In the genomic region with DNA sequence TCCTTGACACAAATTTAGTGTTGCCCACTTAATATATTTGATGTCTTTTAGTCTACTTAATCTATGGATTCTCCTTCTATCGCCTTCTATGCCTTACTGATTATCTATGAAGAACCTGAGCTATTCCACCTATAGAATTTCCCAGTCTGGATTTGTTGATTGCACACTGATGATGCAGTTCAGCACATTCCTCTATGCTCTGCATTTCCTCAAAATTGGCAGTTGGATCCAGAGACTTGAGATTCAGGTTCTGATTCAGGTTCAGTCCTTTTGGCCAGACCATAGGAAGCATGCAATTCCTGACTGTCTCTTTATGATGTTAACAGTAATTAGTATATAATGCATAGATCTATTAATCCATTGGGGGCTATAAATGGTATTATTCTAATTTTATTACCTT, we compare ENCODE assay signal across 21 cellular contexts. TPM values are rescaled to one million over a fixed set of nuclear protein-coding genes. Genes with fewer than 3 reads are reported as not detected.
DNase-seq lines count a peak whose midpoint lies in the region; ATAC-seq and TF ChIP-seq lines count a peak whose summit lies in the region.
"Had no signal": no experiment of that assay in that cellular context is flagged by ENCODE, and none has a peak within 500 bp of the region (broad histone marks: within the 10 kb centered on the region; RNA-seq: fewer than 3 reads in every experiment).

No MANE protein-coding gene starts in this region.

- H2AFZ ChIP-seq in IMR-90 (replicated peaks; ENCODE audit: low read length, poor library complexity), result no peak overlapping the region
- H2AFZ ChIP-seq: GM23248 had no signal

- no peak overlapping the region for H4K8ac ChIP-seq in IMR-90 (ENCODE audit: low read depth in 2 of 2, low read length in 2 of 2)

- no peak overlapping the region for H3K9ac ChIP-seq in IMR-90 (ENCODE audit: low read depth, low read length)
- H3K9ac ChIP-seq: BLaER1, GM23248 had no signal

- no peak overlapping the region for H4K5ac ChIP-seq in IMR-90 (ENCODE audit: low read depth, low read length)

- no peak overlapping the region for H2AK9ac ChIP-seq in IMR-90 (replicated peaks; ENCODE audit: low read depth, low read length, poor library complexity)

- dilution Hi-C loops in IMR-90 (cut with HindIII; ENCODE audit: low sequenced_read_pairs, unreplicated experiment), result no loop called here

- TF ChIP-seq CTCF in IMR-90 (conservative IDR thresholded peaks at IDR 0.05; ENCODE audit: low read depth, low read length) (no peak), fibroblast of pulmonary artery (IDR thresholded peaks at IDR 0.05; ENCODE audit: low read length, missing control alignments) (no peak), type B pancreatic cell (conservative IDR thresholded peaks at IDR 0.05) (no peak)

- H4K91ac ChIP-seq in IMR-90 (ENCODE audit: insufficient read depth, low read depth, low read length), result no peak overlapping the region

- CTCF ChIA-PET in IMR-90 (lab: Yijun Ruan, JAX), result no interaction called here

- H4K20me1 ChIP-seq in IMR-90 (ENCODE audit: insufficient read depth, low read length), result no peaks in the 10 kb centered on the region; the same call in 1 of the 2 replicates

- no peaks in the 10 kb centered on the region for H3K27me3 ChIP-seq in IMR-90 (ENCODE audit: control insufficient read depth, insufficient read depth, low read length)
- H3K27me3 ChIP-seq: BLaER1 had no signal

- TF ChIP-seq RAD21 in IMR-90 (IDR thresholded peaks at IDR 0.05; ENCODE audit: low read length), result no peak

- no peak overlapping the region for H3K56ac ChIP-seq in IMR-90 (ENCODE audit: extremely low read depth, insufficient read depth, low read length)

- H3K27ac Mint-ChIP-seq in activated T-helper 17 cell treated with anti-CD3 and anti-CD28 coated beads, Interleukin-2, amount 50 U/mL, for 72 hours, result peak overlapping the region; percentile 7
- peak overlapping the region; percentile 9 for H3K27ac Mint-ChIP-seq in type B pancreatic cell
- H3K27ac Mint-ChIP-seq: B cell; CD4-positive, CD25-positive, alpha-beta regulatory T cell; CD8-positive, alpha-beta T cell had no signal

- H3K9me1 ChIP-seq in IMR-90 (ENCODE audit: insufficient read depth, low read length), result peaks cover 5% of the 10 kb centered on the region; the same call in 1 of the 2 replicates

- H2AK5ac ChIP-seq in IMR-90 (ENCODE audit: low read depth, low read length), result no peak overlapping the region

- WGBS in IMR-90 (ENCODE audit: extremely low coverage in 2 of 2, insufficient read length in 1 of 2), 2 experiments, result no CpG with 5 or more reads among the region's 1 CpG

- no peak overlapping the region for H3K27ac ChIP-seq in IMR-90 (ENCODE audit: insufficient read depth, low read length)
- H3K27ac ChIP-seq: 22Rv1, BLaER1, C4-2B, GM23248 had no signal

- DNase-seq in IMR-90, result no peak
- peak; percentile 43 for DNase-seq in fibroblast of pulmonary artery (ENCODE audit: low read depth)
- no peak for DNase-seq in type B pancreatic cell (ENCODE audit: extremely low spot score, unreplicated experiment)
- DNase-seq in activated CD8-positive, alpha-beta memory T cell treated with anti-CD3 and anti-CD28 coated beads, Interleukin-2, amount 50 U/mL, for 48 hours, result no peak
- DNase-seq: CD4-positive, CD25-positive, alpha-beta regulatory T cell; CD8-positive, alpha-beta T cell; DMS 273 treated with DMSO at 0.1 percent for 48 hours; DMS79; EL; GDM1; GM23248; H7; HCEC 1CT had no signal

- peaks cover 14% of the 10 kb centered on the region for H3K4me1 ChIP-seq in IMR-90 (ENCODE audit: control insufficient read depth, insufficient read depth, low read length)

- H3K9me3 ChIP-seq in IMR-90 (ENCODE audit: control insufficient read depth, insufficient read depth, low read length), result no peaks in the 10 kb centered on the region
- H3K9me3 ChIP-seq: BLaER1 had no signal

- no peaks in the 10 kb centered on the region for H3K36me3 Mint-ChIP-seq in activated T-helper 17 cell treated with anti-CD3 and anti-CD28 coated beads, Interleukin-2, amount 50 U/mL, for 72 hours (ENCODE audit: low read depth)
- peaks cover 19% of the 10 kb centered on the region for H3K36me3 Mint-ChIP-seq in type B pancreatic cell

- H3K4me3 ChIP-seq in IMR-90 (ENCODE audit: insufficient read depth, low read depth, low read length) (no peak overlapping the region), fibroblast of pulmonary artery (replicated peaks; ENCODE audit: low read depth, low read length) (no peak overlapping the region)
- H3K4me3 ChIP-seq: BLaER1, GM12878, GM23248 had no signal

- no peaks in the 10 kb centered on the region for H3K36me3 ChIP-seq in IMR-90 (ENCODE audit: control insufficient read depth, insufficient read depth, low read length)

- no peak overlapping the region for H3K4me3 Mint-ChIP-seq in activated T-helper 17 cell treated with anti-CD3 and anti-CD28 coated beads, Interleukin-2, amount 50 U/mL, for 72 hours
- no peak overlapping the region for H3K4me3 Mint-ChIP-seq in type B pancreatic cell
- H3K4me3 Mint-ChIP-seq: B cell; CD4-positive, CD25-positive, alpha-beta regulatory T cell; CD8-positive, alpha-beta T cell had no signal

- H2BK120ac ChIP-seq in IMR-90 (ENCODE audit: low read depth, low read length), result no peak overlapping the region

- intact Hi-C loops in IMR-90 (cut with micrococcal nuclease), result loop anchor here (5.0 to 10.0 kb wide), 3 partner anchors 202 to 702 kb away; no protein-coding TSS in a partner anchor

- no peak overlapping the region for H3K14ac ChIP-seq in IMR-90 (replicated peaks; ENCODE audit: low read depth, low read length)

- no peak overlapping the region for H3K4ac ChIP-seq in IMR-90 (ENCODE audit: low read depth, low read length)

- H3K9me3 Mint-ChIP-seq in activated T-helper 17 cell treated with anti-CD3 and anti-CD28 coated beads, Interleukin-2, amount 50 U/mL, for 72 hours, result no peaks in the 10 kb centered on the region
- no peaks in the 10 kb centered on the region for H3K9me3 Mint-ChIP-seq in type B pancreatic cell
- H3K9me3 Mint-ChIP-seq: CD4-positive, CD25-positive, alpha-beta regulatory T cell; CD8-positive, alpha-beta T cell had no signal

- POLR2A ChIA-PET in IMR-90 (lab: Charles Lee; ENCODE audit: unreplicated experiment), result no interaction called here

- no TSS peak for BruUV-seq in IMR-90 (replicated peaks; lab: Mats Ljungman, UMichigan)

- peaks cover 0 to 9% of the 10 kb centered on the region in 2 experiments; a peak in 2 of 4 replicates for H3K79me1 ChIP-seq in IMR-90 (ENCODE audit: low read depth in 1 of 2, low read length in 2 of 2)

- no peak overlapping the region for H2BK15ac ChIP-seq in IMR-90 (ENCODE audit: low read depth, low read length)

- no peak overlapping the region for H3K4me2 ChIP-seq in IMR-90 (ENCODE audit: low read depth, low read length)
- H3K4me2 ChIP-seq: BLaER1 had no signal

- no peak overlapping the region for H3K18ac ChIP-seq in IMR-90 (ENCODE audit: low read depth, low read length)

- no peaks in the 10 kb centered on the region for H3K27me3 Mint-ChIP-seq in activated T-helper 17 cell treated with anti-CD3 and anti-CD28 coated beads, Interleukin-2, amount 50 U/mL, for 72 hours
- H3K27me3 Mint-ChIP-seq in type B pancreatic cell, result no peaks in the 10 kb centered on the region
- H3K27me3 Mint-ChIP-seq: B cell; CD4-positive, CD25-positive, alpha-beta regulatory T cell had no signal

- peaks cover 25% of the 10 kb centered on the region for H3K4me1 Mint-ChIP-seq in activated T-helper 17 cell treated with anti-CD3 and anti-CD28 coated beads, Interleukin-2, amount 50 U/mL, for 72 hours
- H3K4me1 Mint-ChIP-seq in type B pancreatic cell (ENCODE audit: unreplicated experiment), result peaks cover 33% of the 10 kb centered on the region

- H2BK20ac ChIP-seq in IMR-90 (ENCODE audit: low read depth, low read length), result no peak overlapping the region

- ATAC-seq in IMR-90 (ENCODE audit: low read depth) (no peak), HG03039 (IDR thresholded peaks at IDR 0.05; ENCODE audit: unreplicated experiment) (no peak), HG02588 (IDR thresholded peaks at IDR 0.05; ENCODE audit: unreplicated experiment) (no peak)
- no peak for ATAC-seq in activated T-helper 17 cell treated with anti-CD3 and anti-CD28 coated beads, Interleukin-2, amount 50 U/mL, for 72 hours (replicated peaks)
- ATAC-seq: CD8-positive, alpha-beta T cell; GM12878 had no signal

- no peak overlapping the region for H2BK5ac ChIP-seq in IMR-90 (ENCODE audit: low read depth, low read length, poor library complexity, severe bottlenecking)

- H3K23ac ChIP-seq in IMR-90 (ENCODE audit: low read depth, low read length), result no peak overlapping the region

- in situ Hi-C loops in IMR-90 (cut with MboI; ENCODE audit: low sequenced_read_pairs), result loop anchor here (10.0 kb wide), 1 partner anchor 332 kb away; no protein-coding TSS in a partner anchor

- TF ChIP-seq POLR2A in IMR-90 (IDR thresholded peaks at IDR 0.05; ENCODE audit: low read depth, low read length), result no peak

TF ChIP-seq in IMR-90, 13 proteins besides CTCF, POLR2A, EP300 and RAD21:
- TF ChIP-seq CEBPB (IDR thresholded peaks at IDR 0.05; ENCODE audit: low read depth, low read length), result peak; percentile 64
- no peak for TF ChIP-seq SMC3 (IDR thresholded peaks at IDR 0.05; ENCODE audit: low read depth, low read length)
- TF ChIP-seq, protein P1, sequence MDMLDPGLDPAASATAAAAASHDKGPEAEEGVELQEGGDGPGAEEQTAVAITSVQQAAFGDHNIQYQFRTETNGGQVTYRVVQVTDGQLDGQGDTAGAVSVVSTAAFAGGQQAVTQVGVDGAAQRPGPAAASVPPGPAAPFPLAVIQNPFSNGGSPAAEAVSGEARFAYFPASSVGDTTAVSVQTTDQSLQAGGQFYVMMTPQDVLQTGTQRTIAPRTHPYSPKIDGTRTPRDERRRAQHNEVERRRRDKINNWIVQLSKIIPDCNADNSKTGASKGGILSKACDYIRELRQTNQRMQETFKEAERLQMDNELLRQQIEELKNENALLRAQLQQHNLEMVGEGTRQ (IDR thresholded peaks at IDR 0.05; ENCODE audit: low read depth, low read length), result no peak
- TF ChIP-seq, protein P2, sequence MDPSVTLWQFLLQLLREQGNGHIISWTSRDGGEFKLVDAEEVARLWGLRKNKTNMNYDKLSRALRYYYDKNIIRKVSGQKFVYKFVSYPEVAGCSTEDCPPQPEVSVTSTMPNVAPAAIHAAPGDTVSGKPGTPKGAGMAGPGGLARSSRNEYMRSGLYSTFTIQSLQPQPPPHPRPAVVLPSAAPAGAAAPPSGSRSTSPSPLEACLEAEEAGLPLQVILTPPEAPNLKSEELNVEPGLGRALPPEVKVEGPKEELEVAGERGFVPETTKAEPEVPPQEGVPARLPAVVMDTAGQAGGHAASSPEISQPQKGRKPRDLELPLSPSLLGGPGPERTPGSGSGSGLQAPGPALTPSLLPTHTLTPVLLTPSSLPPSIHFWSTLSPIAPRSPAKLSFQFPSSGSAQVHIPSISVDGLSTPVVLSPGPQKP (IDR thresholded peaks at IDR 0.05; ENCODE audit: borderline replicate concordance, low read depth, low read length), result no peak
- TF ChIP-seq MXI1 (IDR thresholded peaks at IDR 0.05; ENCODE audit: borderline replicate concordance, low read depth, low read length), result no peak

RNA-seq across cellular contexts. Expression of a gene that starts 13.8 kb away (rescaled TPM):
- total RNA-seq in IMR-90 (2012; rRNA removed), result 3.6 and 6.1 TPM in 2 replicates
- polyA plus RNA-seq in IMR-90 (2012; rRNA removed), result 6.0 and 7.1 TPM in 2 replicates
- 1.3 and 4.2 TPM in 2 replicates for polyA plus RNA-seq in IMR-90 (2012; cell fraction: cytosol; rRNA removed)
- polyA plus RNA-seq in IMR-90 (2012; cell fraction: nucleus; rRNA removed; ENCODE audit: low replicate concordance), result 28.5 and 37.6 TPM in 2 replicates
- 1 to 10 TPM; 3.2 to 3.5 TPM for total RNA-seq in activated T-helper 17 cell treated with anti-CD3 and anti-CD28 coated beads, Interleukin-2, amount 50 U/mL, for 72 hours
- 21.6 and 39.3 TPM in 2 replicates for total RNA-seq in type B pancreatic cell (ENCODE audit: low replicate concordance)
